Comparison of ENCODE assay signal across 8 cellular contexts in the genomic region with DNA sequence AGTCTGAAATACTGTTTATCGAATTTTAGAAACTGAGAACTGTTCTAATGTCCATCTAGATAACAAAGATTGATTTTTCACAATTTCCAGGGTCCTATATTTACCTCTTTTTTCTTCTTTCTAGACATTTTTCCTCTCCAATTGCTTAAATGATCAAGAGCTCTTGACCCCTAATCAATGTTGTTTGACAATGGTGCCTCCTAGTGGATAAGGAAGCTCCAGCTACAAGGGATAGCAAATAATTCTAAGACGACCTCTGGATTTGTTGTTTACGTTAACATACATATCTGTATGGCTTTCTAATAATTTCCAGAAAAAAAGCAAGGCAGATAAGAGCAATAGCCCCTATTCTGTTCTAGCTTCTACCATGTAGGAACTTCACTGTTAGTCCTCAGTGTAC. TPM values are rescaled to one million over a fixed set of nuclear protein-coding genes. Genes with fewer than 3 reads are reported as not detected.
DNase-seq lines count a peak whose midpoint lies in the region; ATAC-seq, FAIRE-seq and TF ChIP-seq lines count a peak whose summit lies in the region.

No MANE protein-coding gene starts in this region.

- peak overlapping the region; percentile 25 for H3K27ac ChIP-seq in CD4-positive, CD25-positive, alpha-beta regulatory T cell (ENCODE audit: insufficient read depth, low read length, poor library complexity, severe bottlenecking)
- H3K27ac ChIP-seq in astrocyte (ENCODE audit: low read depth, low read length): no peak overlapping the region
- no peak overlapping the region for H3K27ac ChIP-seq in HepG2 (ENCODE audit: extremely low read length, insufficient read depth, low read length)

- no peak for TF ChIP-seq EP300 in HepG2 (IDR thresholded peaks at IDR 0.05; ENCODE audit: low read depth in 2 of 2, low read length in 2 of 2)
- TF ChIP-seq EP300 in HepG2 (CRISPR knock-in tag; IDR thresholded peaks at IDR 0.05; ENCODE audit: borderline replicate concordance): no peak

- H3K79me2 ChIP-seq in astrocyte (ENCODE audit: insufficient read depth, low read length) (no peaks in the 10 kb centered on the region), HepG2 (ENCODE audit: insufficient read depth, low read length) (no peaks in the 10 kb centered on the region)

- intact Hi-C loops in HepG2 (cut with micrococcal nuclease; ENCODE audit: unreplicated experiment): no loop called here
- intact Hi-C loops in activated T-helper 2 cell treated with anti-CD3 and anti-CD28 coated beads, Interferon-gamma antibody, Interleukin-2, Interleukin-4, amounts not matched to agents 10 μg/mL and 5 μg/mL and 100 μg/mL, durations not matched to agents 14 hours and 24 hours and 36 hours (cut with micrococcal nuclease): loop anchor here (1.0 to 10.0 kb wide), 2 partner anchors 201 to 485 kb away; no protein-coding TSS in a partner anchor

- no peak overlapping the region for H3K27ac Mint-ChIP-seq in CD4-positive, CD25-positive, alpha-beta regulatory T cell
- H3K27ac Mint-ChIP-seq in HFFc6 (no peak overlapping the region), astrocyte (ENCODE audit: unreplicated experiment) (no peak overlapping the region)
- no peak overlapping the region for H3K27ac Mint-ChIP-seq in activated T-helper 2 cell treated with anti-CD3 and anti-CD28 coated beads, Interferon-gamma antibody, Interleukin-2, Interleukin-4, amounts not matched to agents 10 μg/mL and 5 μg/mL and 100 μg/mL, durations not matched to agents 14 hours and 24 hours and 36 hours

- H3K4me3 Mint-ChIP-seq in CD4-positive, CD25-positive, alpha-beta regulatory T cell: no peak overlapping the region
- H3K4me3 Mint-ChIP-seq in HFFc6: no peak overlapping the region
- no peak overlapping the region for H3K4me3 Mint-ChIP-seq in astrocyte (ENCODE audit: unreplicated experiment)
- no peak overlapping the region for H3K4me3 Mint-ChIP-seq in activated T-helper 2 cell treated with anti-CD3 and anti-CD28 coated beads, Interferon-gamma antibody, Interleukin-2, Interleukin-4, amounts not matched to agents 10 μg/mL and 5 μg/mL and 100 μg/mL, durations not matched to agents 14 hours and 24 hours and 36 hours (ENCODE audit: low read depth)

- H3K36me3 Mint-ChIP-seq in CD4-positive, CD25-positive, alpha-beta regulatory T cell: no peaks in the 10 kb centered on the region
- H3K36me3 Mint-ChIP-seq in HFFc6 (ENCODE audit: low read depth): no peaks in the 10 kb centered on the region
- no peaks in the 10 kb centered on the region for H3K36me3 Mint-ChIP-seq in astrocyte (ENCODE audit: low read depth, unreplicated experiment)
- no peaks in the 10 kb centered on the region for H3K36me3 Mint-ChIP-seq in activated T-helper 2 cell treated with anti-CD3 and anti-CD28 coated beads, Interferon-gamma antibody, Interleukin-2, Interleukin-4, amounts not matched to agents 10 μg/mL and 5 μg/mL and 100 μg/mL, durations not matched to agents 14 hours and 24 hours and 36 hours (ENCODE audit: low read depth)

- 92% methylated on average over 3 of the region's 3 CpGs for WGBS in HepG2 (ENCODE audit: low lambda C conversion rate)

- ATAC-seq in CD4-positive, CD25-positive, alpha-beta regulatory T cell (ENCODE audit: low read depth in 2 of 2): no peak
- no peak for ATAC-seq in HepG2
- ATAC-seq in activated CD4-positive, CD25-positive, alpha-beta regulatory T cell treated with anti-CD3 and anti-CD28 coated beads, Interleukin-2, amount 50 U/mL, for 24 hours: no peak

- H3K4me1 ChIP-seq in CD4-positive, CD25-positive, alpha-beta regulatory T cell (ENCODE audit: control insufficient read depth, insufficient read depth, low read length, poor library complexity, severe bottlenecking): peaks cover 3% of the 10 kb centered on the region
- H3K4me1 ChIP-seq in astrocyte (ENCODE audit: insufficient read depth, low read length) (no peaks in the 10 kb centered on the region), HepG2 (ENCODE audit: insufficient read depth, low read length) (no peaks in the 10 kb centered on the region)

- no peaks in the 10 kb centered on the region for H3K27me3 Mint-ChIP-seq in CD4-positive, CD25-positive, alpha-beta regulatory T cell
- no peaks in the 10 kb centered on the region for H3K27me3 Mint-ChIP-seq in HFFc6 (ENCODE audit: insufficient read depth)
- H3K27me3 Mint-ChIP-seq in astrocyte (ENCODE audit: low read depth, unreplicated experiment): no peaks in the 10 kb centered on the region
- no peaks in the 10 kb centered on the region for H3K27me3 Mint-ChIP-seq in activated T-helper 2 cell treated with anti-CD3 and anti-CD28 coated beads, Interferon-gamma antibody, Interleukin-2, Interleukin-4, amounts not matched to agents 10 μg/mL and 5 μg/mL and 100 μg/mL, durations not matched to agents 14 hours and 24 hours and 36 hours (ENCODE audit: low read depth)

- CTCF ChIA-PET in HepG2 (lab: Yijun Ruan, JAX; ENCODE audit: low intra/inter-chr PET ratio, low total read pairs): no interaction called here

- DNase-seq in CD4-positive, CD25-positive, alpha-beta regulatory T cell: peak in 1 of 3 donors; percentile 39
- DNase-seq in HFFc6: peak; percentile 10
- no peak for DNase-seq in astrocyte (ENCODE audit: low read depth)
- DNase-seq in HepG2 (ENCODE audit: low spot score): peak; percentile 4
- DNase-seq in NCI-H187 (lab: John Stamatoyannopoulos, UW): no peak
- no peak for DNase-seq in activated T-helper 2 cell treated with anti-CD3 and anti-CD28 coated beads, Interferon-gamma antibody, Interleukin-2, Interleukin-4, amounts not matched to agents 10 μg/mL and 5 μg/mL and 100 μg/mL, durations not matched to agents 14 hours and 24 hours and 36 hours (ENCODE audit: low spot score)
- DNase-seq in NCI-H1092 (lab: John Stamatoyannopoulos, UW): no peak

- H3K9me3 ChIP-seq in CD4-positive, CD25-positive, alpha-beta regulatory T cell (ENCODE audit: control insufficient read depth in 2 of 2, low read length in 2 of 2): no peaks in the 10 kb centered on the region
- no peaks in the 10 kb centered on the region for H3K9me3 ChIP-seq in astrocyte (ENCODE audit: insufficient read depth, low read depth, low read length)
- H3K9me3 ChIP-seq in HepG2 (ENCODE audit: low read length): no peaks in the 10 kb centered on the region

- POLR2A ChIA-PET in HepG2 (lab: Yijun Ruan, JAX): no interaction called here

- H3K9ac ChIP-seq in astrocyte (ENCODE audit: low read length): no peak overlapping the region
- H3K9ac ChIP-seq in HepG2 (ENCODE audit: insufficient read depth, low read depth, low read length): no peak overlapping the region

- H3K27me3 ChIP-seq in CD4-positive, CD25-positive, alpha-beta regulatory T cell (ENCODE audit: control insufficient read depth, insufficient read depth, low read length): no peaks in the 10 kb centered on the region
- H3K27me3 ChIP-seq in astrocyte (ENCODE audit: insufficient read depth, low read length) (no peaks in the 10 kb centered on the region), HepG2 (ENCODE audit: control insufficient read depth in 1 of 2, insufficient read depth in 2 of 2, low read length in 2 of 2) (no peaks in the 10 kb centered on the region)

- H2AFZ ChIP-seq in astrocyte (ENCODE audit: low read depth, low read length) (no peak overlapping the region), HepG2 (ENCODE audit: low read length) (no peak overlapping the region)

- H3K4me1 Mint-ChIP-seq in CD4-positive, CD25-positive, alpha-beta regulatory T cell: peaks cover 15 to 54% (median 40%) of the 10 kb centered on the region in 4 donors
- H3K4me1 Mint-ChIP-seq in HFFc6 (ENCODE audit: low read depth): no peaks in the 10 kb centered on the region
- H3K4me1 Mint-ChIP-seq in astrocyte (ENCODE audit: low read depth, unreplicated experiment): peaks cover 12% of the 10 kb centered on the region
- no peaks in the 10 kb centered on the region for H3K4me1 Mint-ChIP-seq in activated T-helper 2 cell treated with anti-CD3 and anti-CD28 coated beads, Interferon-gamma antibody, Interleukin-2, Interleukin-4, amounts not matched to agents 10 μg/mL and 5 μg/mL and 100 μg/mL, durations not matched to agents 14 hours and 24 hours and 36 hours (ENCODE audit: low read depth)

- FAIRE-seq in astrocyte (lab: Jason Lieb, UNC): peak; percentile 86
- no peak for FAIRE-seq in HepG2 (lab: Jason Lieb, UNC)

- H4K20me1 ChIP-seq in astrocyte (ENCODE audit: insufficient read depth, low read length): no peaks in the 10 kb centered on the region
- H4K20me1 ChIP-seq in HepG2 (ENCODE audit: insufficient read depth, low read length): no peaks in the 10 kb centered on the region

- in situ Hi-C loops in HepG2 (cut with HindIII; ENCODE audit: extremely low pct_ligation_motif_present, low pct_unique_long_range_greater_than_20kb): no loop called here

- H3K4me2 ChIP-seq in astrocyte (ENCODE audit: low read length): no peak overlapping the region
- H3K4me2 ChIP-seq in HepG2 (ENCODE audit: low read depth, low read length): no peak overlapping the region

- no peak overlapping the region for H3K4me3 ChIP-seq in CD4-positive, CD25-positive, alpha-beta regulatory T cell (ENCODE audit: low read depth, low read length)
- H3K4me3 ChIP-seq in astrocyte (ENCODE audit: insufficient read depth, low read depth, low read length) (no peak overlapping the region), HepG2 (replicated peaks in 1 of 3; ENCODE audit: insufficient read depth in 1 of 3, low read depth in 2 of 3, low read length in 3 of 3) (no peak overlapping the region)

- TF ChIP-seq CTCF in HFFc6 (IDR thresholded peaks at IDR 0.05) (peak; percentile 73), astrocyte (IDR thresholded peaks at IDR 0.05; ENCODE audit: insufficient read depth, low read depth, low read length) (peak; percentile 26), HepG2 (CRISPR knock-in tag; IDR thresholded peaks at IDR 0.05) (peak; percentile 51)

- no peaks in the 10 kb centered on the region for H3K9me3 Mint-ChIP-seq in CD4-positive, CD25-positive, alpha-beta regulatory T cell
- H3K9me3 Mint-ChIP-seq in HFFc6 (no peaks in the 10 kb centered on the region), astrocyte (ENCODE audit: unreplicated experiment) (no peaks in the 10 kb centered on the region)
- no peaks in the 10 kb centered on the region for H3K9me3 Mint-ChIP-seq in activated T-helper 2 cell treated with anti-CD3 and anti-CD28 coated beads, Interferon-gamma antibody, Interleukin-2, Interleukin-4, amounts not matched to agents 10 μg/mL and 5 μg/mL and 100 μg/mL, durations not matched to agents 14 hours and 24 hours and 36 hours

- no peak for TF ChIP-seq RAD21 in HepG2 (CRISPR knock-in tag; IDR thresholded peaks at IDR 0.05)

- H3K36me3 ChIP-seq in CD4-positive, CD25-positive, alpha-beta regulatory T cell (ENCODE audit: control insufficient read depth, insufficient read depth, low read length): peaks cover 1% of the 10 kb centered on the region
- H3K36me3 ChIP-seq in astrocyte (ENCODE audit: insufficient read depth, low read length) (no peaks in the 10 kb centered on the region), HepG2 (replicated peaks in 1 of 2; ENCODE audit: control insufficient read depth in 1 of 2, insufficient read depth in 2 of 2, low read length in 2 of 2) (no peaks in the 10 kb centered on the region)

- no TSS peak for BruUV-seq in HepG2 (replicated peaks; lab: Mats Ljungman, UMichigan)

- TF ChIP-seq POLR2A in HepG2 (IDR thresholded peaks at IDR 0.05; ENCODE audit: insufficient read depth in 1 of 2, low read depth in 2 of 2, low read length in 2 of 2): no peak

RNA-seq across cellular contexts. Expression of a gene that starts 35.8 kb away (rescaled TPM):
- not detected for total RNA-seq in CD4-positive, CD25-positive, alpha-beta regulatory T cell
- polyA plus RNA-seq in CD4-positive, CD25-positive, alpha-beta regulatory T cell: under 1 TPM; 0.25 to 0.83 (median 0.39) TPM
- total RNA-seq in HFFc6 (2021; fragmentation: NEBNext Ultra II Directional; extraction: Animal tissue kit (Norgen Biotek cat#: 25700)): not detected
- total RNA-seq in astrocyte (not detected in 2 replicates), HepG2 (2016; rRNA removed; fragmentation: Illumina TruSeq; extraction: Trizol) (not detected in 2 replicates)
- total RNA-seq in HepG2 (2016; cell fraction: cytosol; rRNA removed; fragmentation: Illumina TruSeq; extraction: Trizol; ENCODE audit: low read depth): not detected in 2 replicates
- not detected in 2 replicates for total RNA-seq in HepG2 (2016; cell fraction: insoluble cytoplasmic fraction; rRNA removed; fragmentation: Illumina TruSeq; extraction: Trizol)
- not detected in 2 replicates for total RNA-seq in HepG2 (2016; cell fraction: membrane; rRNA removed; fragmentation: Illumina TruSeq; extraction: Trizol)
- total RNA-seq in HepG2 (2016; cell fraction: nucleus; rRNA removed; fragmentation: Illumina TruSeq; extraction: Trizol): not detected in 2 replicates
- not detected in 2 replicates for polyA plus RNA-seq in HepG2 (2011; rRNA removed)
- not detected in 2 replicates for polyA plus RNA-seq in HepG2 (2011; cell fraction: cytosol; rRNA removed)
- not detected in 2 replicates for polyA plus RNA-seq in HepG2 (2011; cell fraction: nucleus; rRNA removed)
- 0.05 TPM in 1 of 2 replicates, not detected in the other for polyA plus RNA-seq in HepG2 (2012)
- not detected in 2 replicates for polyA plus RNA-seq in HepG2 (2016; cell fraction: cytosol; fragmentation: Illumina TruSeq; extraction: Trizol; ENCODE audit: low read depth)
- polyA plus RNA-seq in HepG2 (2016; cell fraction: insoluble cytoplasmic fraction; fragmentation: Illumina TruSeq; extraction: Trizol; ENCODE audit: low read depth): not detected in 2 replicates
- not detected in 2 replicates for polyA plus RNA-seq in HepG2 (2016; cell fraction: membrane; fragmentation: Illumina TruSeq; extraction: Trizol; ENCODE audit: low read depth)
- polyA plus RNA-seq in HepG2 (2016; cell fraction: nucleus; fragmentation: Illumina TruSeq; extraction: Trizol; ENCODE audit: insufficient read depth, low read depth): not detected in 2 replicates
- polyA minus RNA-seq in HepG2 (2011; rRNA and poly(A)+ RNA removed; ENCODE audit: low replicate concordance): not detected in 2 replicates
- not detected in 2 replicates for polyA minus RNA-seq in HepG2 (2011; cell fraction: cytosol; rRNA and poly(A)+ RNA removed)
- not detected in 2 replicates for polyA minus RNA-seq in HepG2 (2011; cell fraction: nucleus; rRNA and poly(A)+ RNA removed)
- total RNA-seq in activated T-helper 2 cell treated with anti-CD3 and anti-CD28 coated beads, Interferon-gamma antibody, Interleukin-2, Interleukin-4, amounts not matched to agents 10 μg/mL and 5 μg/mL and 100 μg/mL, durations not matched to agents 14 hours and 24 hours and 36 hours: 0.14 TPM in 1 of 2 replicates, not detected in the other

Comparison
In these comparisons a context has a peak if more than half of its experiments do, and no peak if none do; other contexts are left out.
1. DNase-seq: peak in HFFc6 (single experiment) and HepG2 (single experiment); none in astrocyte (single experiment), NCI-H187 (0 of 2), activated T-helper 2 cell treated with anti-CD3 and anti-CD28 coated beads, Interferon-gamma antibody, Interleukin-2, Interleukin-4, amounts not matched to agents 10 μg/mL and 5 μg/mL and 100 μg/mL, durations not matched to agents 14 hours and 24 hours and 36 hours (single experiment) and NCI-H1092 (single experiment).
2. Peak in every context shown above with its lines, with median percentiles within 50 percentile points of each other: CTCF ChIP-seq.